In genomic region chr6:139431602-139431956, GRCh38 we compare ENCODE assay signal across 2 cellular contexts.
A peak's percentile ranks its signal among the peaks of the same experiment; 100 is the strongest.
TF ChIP-seq lines count a peak whose summit lies in the region.

No MANE protein-coding gene starts in this region.

TF ChIP-seq in HepG2, 621 proteins besides CTCF, POLR2A, EP300 and RAD21:
- peak; percentile 98 for TF ChIP-seq ZNF564 (CRISPR knock-in tag; IDR thresholded peaks at IDR 0.05)
- TF ChIP-seq SKIL (CRISPR knock-in tag; IDR thresholded peaks at IDR 0.05; ENCODE audit: borderline replicate concordance), result no peak

TF ChIP-seq in K562, 482 proteins besides CTCF, POLR2A, EP300 and RAD21:
- TF ChIP-seq SMARCB1 (IDR thresholded peaks at IDR 0.05; ENCODE audit: insufficient read length, low read depth) (no peak), HMG20B (CRISPR knock-in tag; IDR thresholded peaks at IDR 0.05) (no peak), PURB (CRISPR knock-in tag; IDR thresholded peaks at IDR 0.05; ENCODE audit: low read depth) (0 out of 2 replicates have a peak, but pooled peaks have one; percentile 22), SPI1 (IDR thresholded peaks at IDR 0.05; ENCODE audit: borderline replicate concordance, low read depth, low read length) (peak; percentile 64; the same call in 1 of the 2 replicates), ZNF696 (CRISPR knock-in tag; conservative IDR thresholded peaks at IDR 0.05) (no peak), SAFB2 (IDR thresholded peaks at IDR 0.05; ENCODE audit: borderline replicate concordance, low read depth, low read length, severe bottlenecking) (no peak)
